8 cellular contexts compared by ENCODE assay signal in the genomic region with DNA sequence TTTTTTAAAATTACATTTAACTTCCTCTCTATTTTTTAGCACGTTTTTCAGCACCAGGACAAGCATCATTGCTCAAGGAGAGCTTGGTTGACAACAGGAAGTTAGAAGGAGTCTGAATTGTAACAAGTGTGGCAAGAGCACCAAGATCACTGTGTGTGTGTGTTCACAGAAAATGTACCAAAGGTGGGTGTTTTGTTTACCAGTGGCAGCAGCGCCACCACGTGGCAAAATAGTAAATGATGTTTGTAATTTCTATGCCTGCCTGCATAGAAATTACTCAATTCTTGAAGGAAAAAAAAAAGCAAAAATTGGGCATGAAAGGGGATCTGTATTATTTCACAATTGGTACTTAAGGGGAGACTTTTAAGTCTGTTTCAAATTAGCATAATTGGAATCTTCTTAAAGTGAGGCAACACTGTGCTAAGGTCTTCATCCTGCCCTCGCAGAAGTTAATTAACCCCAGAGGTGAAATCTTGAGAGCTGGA. TPM values are rescaled to one million over a fixed set of nuclear protein-coding genes. Genes with fewer than 3 reads are reported as not detected.
DNase-seq lines count a peak whose midpoint lies in the region; ATAC-seq and TF ChIP-seq lines count a peak whose summit lies in the region.

No MANE protein-coding gene starts in this region.

- intact Hi-C loops in adrenal gland (cut with DNase I), result loop anchor here (5.0 to 10.0 kb wide), 5 partner anchors 59 to 409 kb away; no protein-coding TSS in a partner anchor

- H3K9me3 ChIP-seq in adrenal gland (replicated peaks in 1 of 3), result no peaks in the 10 kb centered on the region
- no peaks in the 10 kb centered on the region for H3K9me3 ChIP-seq in hepatocyte (ENCODE audit: low read depth)

- H3K27ac ChIP-seq in adrenal gland, result no peak overlapping the region
- no peak overlapping the region for H3K27ac ChIP-seq in hepatocyte

- no peak for TF ChIP-seq POLR2A in adrenal gland (IDR thresholded peaks at IDR 0.05)

- H3K4me3 ChIP-seq in HFF-Myc (replicated peaks; ENCODE audit: low read depth, low read length) (no peak overlapping the region), adrenal gland (no peak overlapping the region), hepatocyte (no peak overlapping the region)

- peak; percentile 70 for TF ChIP-seq CTCF in HFF-Myc (IDR thresholded peaks at IDR 0.05; ENCODE audit: low read depth, low read length, missing control alignments)
- TF ChIP-seq CTCF in adrenal gland (IDR thresholded peaks at IDR 0.05), result peak; percentile 52 to 77 (median 68)
- TF ChIP-seq CTCF in hepatocyte (IDR thresholded peaks at IDR 0.05; ENCODE audit: poor library complexity), result peak; percentile 78

- no peaks in the 10 kb centered on the region for H3K36me3 ChIP-seq in adrenal gland (replicated peaks in 1 of 2)
- H3K36me3 ChIP-seq in hepatocyte (replicated peaks; ENCODE audit: insufficient read depth, low read depth), result no peaks in the 10 kb centered on the region

- H3K9me2 ChIP-seq in hepatocyte (replicated peaks; ENCODE audit: insufficient read depth), result no peaks in the 10 kb centered on the region

- ATAC-seq in HG02970 (IDR thresholded peaks at IDR 0.05; ENCODE audit: low FRiP score, unreplicated experiment), result no peak

- DNase-seq in Daoy (ENCODE audit: low read depth) (peak; percentile 71), HFF-Myc (ENCODE audit: extremely low read depth, low read depth) (peak; percentile 30), NCI-H128 (lab: John Stamatoyannopoulos, UW; ENCODE audit: unreplicated experiment) (peak; percentile 17), SW480 (ENCODE audit: low spot score) (peak; percentile 66), adrenal gland (peak; percentile 54 to 83 (median 69)), hepatocyte (ENCODE audit: low spot score) (peak; percentile 87)
- peak; percentile 53 for DNase-seq in stimulated activated CD4-positive, alpha-beta T cell treated with anti-CD3 and anti-CD28 coated beads, Interleukin-12 subunit alpha, Interleukin-12 subunit beta, amount 100 ng/mL, for 4 hours

- H4K20me1 ChIP-seq in hepatocyte (ENCODE audit: insufficient read depth, poor library complexity, severe bottlenecking), result no peaks in the 10 kb centered on the region

- no peaks in the 10 kb centered on the region for H3K79me2 ChIP-seq in hepatocyte

- H3K4me1 ChIP-seq in adrenal gland (replicated peaks in 1 of 2) (no peaks in the 10 kb centered on the region), hepatocyte (ENCODE audit: insufficient read depth) (no peaks in the 10 kb centered on the region)

- H3K27me3 ChIP-seq in adrenal gland (no peaks in the 10 kb centered on the region), hepatocyte (no peaks in the 10 kb centered on the region)

- H2AFZ ChIP-seq in hepatocyte, result no peak overlapping the region

- no peak overlapping the region for H3K4me2 ChIP-seq in hepatocyte

- WGBS in adrenal gland, 4 donors, result 14 to 21% (median 15%) methylated on average over 4 of the region's 4 CpGs
- 23% methylated on average over 4 of the region's 4 CpGs for WGBS in hepatocyte (ENCODE audit: low lambda C conversion rate, missing lambda C conversion rate)

RNA-seq across cellular contexts. Expression of gene U2SURP, which starts 7.4 kb away (rescaled TPM):
- 135 and 156 TPM in 2 replicates for total RNA-seq in Daoy (2014; rRNA removed; shearing (Covaris generic))
- total RNA-seq in adrenal gland, result 10 to 100 TPM; 18.6 to 77.2 (median 53.8) TPM
- polyA plus RNA-seq in adrenal gland, result 10 to 100 TPM; 46.3 to 87.8 (median 61.6) TPM
- total RNA-seq in hepatocyte, result 71.4 and 86.1 TPM in 2 replicates
- polyA plus RNA-seq in hepatocyte, result 41.5 and 45.7 TPM in 2 replicates

RNA-seq across cellular contexts. Expression of gene PAQR9, which starts 30.5 kb away (rescaled TPM):
- 0.17 TPM in 1 of 2 replicates, not detected in the other for total RNA-seq in Daoy (2014; rRNA removed; shearing (Covaris generic))
- total RNA-seq in adrenal gland (under 1 TPM in 4 of 8 donors, not detected in 4; 0.13 to 0.57 (median 0.16) TPM), hepatocyte (2.9 and 3.8 TPM in 2 replicates)
- polyA plus RNA-seq in adrenal gland (under 1 TPM in 1 of 3 donors, not detected in 2; 0.20 TPM), hepatocyte (1.3 and 3.8 TPM in 2 replicates)

Comparison
In these comparisons a context has a peak if more than half of its experiments do, and no peak if none do; other contexts are left out.
1. DNase-seq: peak in every context shown above with its lines; median percentile 87 in hepatocyte; 71 in Daoy; 69 in adrenal gland; 66 in SW480; 53 in stimulated activated CD4-positive, alpha-beta T cell treated with anti-CD3 and anti-CD28 coated beads, Interleukin-12 subunit alpha, Interleukin-12 subunit beta, amount 100 ng/mL, for 4 hours; 30 in HFF-Myc; 17 in NCI-H128.